ENCODE assay signal across 8 cellular contexts in genomic region chr17:75587718-75588545, GRCh38. TPM values are rescaled to one million over a fixed set of nuclear protein-coding genes. Genes with fewer than 3 reads are reported as not detected.
DNase-seq lines count a peak whose midpoint lies in the region; ATAC-seq, FAIRE-seq and TF ChIP-seq lines count a peak whose summit lies in the region.

Gene MYO15B (plus strand): TSS chr17:75587800. CDS start chr17:75588058, 258 bp downstream.

- peak; percentile 78 for DNase-seq in GM12891 (ENCODE audit: insufficient read length, low spot score)
- DNase-seq in NCI-H748 (lab: John Stamatoyannopoulos, UW; ENCODE audit: unreplicated experiment): peak; percentile 60
- peak; percentile 61 for DNase-seq in activated T-cell treated with anti-CD3 and anti-CD28 coated beads for 48 hours (ENCODE audit: low read depth)
- DNase-seq in esophagus muscularis mucosa (ENCODE audit: extremely low spot score): no peak
- peak; percentile 62 for DNase-seq in natural killer cell
- peak; percentile 79 for DNase-seq in stimulated activated naive CD8-positive, alpha-beta T cell treated with anti-CD3 and anti-CD28 coated beads, Interleukin-15, Interleukin-2, amounts not matched to agents 100 U/mL and 50 U/mL, for 24 hours
- no peak for DNase-seq in foreskin keratinocyte

- peak; percentile 15 to 43 (median 28) for TF ChIP-seq CTCF in esophagus muscularis mucosa (IDR thresholded peaks at IDR 0.05)
- TF ChIP-seq CTCF in natural killer cell (IDR thresholded peaks at IDR 0.05): peak; percentile 4
- no peak for TF ChIP-seq CTCF in foreskin keratinocyte (conservative IDR thresholded peaks at IDR 0.05)

- TF ChIP-seq EP300 in esophagus muscularis mucosa (IDR thresholded peaks at IDR 0.05): no peak

- H3K9me3 ChIP-seq in esophagus muscularis mucosa: no peaks in the 10 kb centered on the region

- H3K27ac ChIP-seq in esophagus muscularis mucosa (replicated peaks in 1 of 4) (peak within 1 kb of the TSS; percentile 86 to 95 (median 90)), foreskin keratinocyte (no peak within 1 kb of the TSS)

- ATAC-seq in natural killer cell: peak; percentile 52 to 65 (median 56)
- ATAC-seq in stimulated activated naive CD8-positive, alpha-beta T cell treated with anti-CD3 and anti-CD28 coated beads, Interleukin-15, Interleukin-2, amounts not matched to agents 100 U/mL and 50 U/mL, for 24 hours: peak; percentile 57
- no peak for ATAC-seq in HG03442 (IDR thresholded peaks at IDR 0.05; ENCODE audit: unreplicated experiment)
- ATAC-seq in foreskin keratinocyte: no peak

- H3K4me1 ChIP-seq in esophagus muscularis mucosa (peaks cover 15 to 37% (median 34%) of the 10 kb centered on the region in 4 donors), foreskin keratinocyte (no peaks in the 10 kb centered on the region)

- 9% methylated on average over 32 of the region's 76 CpGs for WGBS in esophagus muscularis mucosa

- H3K4me1 Mint-ChIP-seq in natural killer cell: peaks cover 7 to 25% of the 10 kb centered on the region in 2 donors

- peak within 1 kb of the TSS; percentile 89 for H3K4me3 Mint-ChIP-seq in natural killer cell

- no peaks in the 10 kb centered on the region for H3K27me3 Mint-ChIP-seq in natural killer cell (ENCODE audit: low read depth in 2 of 2)

- TF ChIP-seq POLR2A in GM12891 (IDR thresholded peaks at IDR 0.05; ENCODE audit: low read depth, low read length) (no peak), esophagus muscularis mucosa (IDR thresholded peaks at IDR 0.05; ENCODE audit: low read depth) (no peak)

- no peaks in the 10 kb centered on the region for H3K9me3 Mint-ChIP-seq in natural killer cell

- H3K27ac Mint-ChIP-seq in natural killer cell: peak within 1 kb of the TSS; percentile 54 to 80

- no peak for FAIRE-seq in GM12891 (lab: Jason Lieb, UNC)

- H3K36me3 ChIP-seq in esophagus muscularis mucosa: peaks cover 0 to 8% (median 0%) of the 10 kb centered on the region in 4 donors

- intact Hi-C loops in esophagus muscularis mucosa (cut with DNase I) (loop anchor here (2.0 to 10.0 kb wide), 3 partner anchors 44 to 263 kb away; partner anchors contain the start of gene SMIM5), natural killer cell (cut with micrococcal nuclease) (loop anchor here (1.0 to 5.0 kb wide), 3 partner anchors 51 to 162 kb away; partner anchors contain the start of genes CASKIN2 and TSEN54)

- H3K27me3 ChIP-seq in esophagus muscularis mucosa: peaks cover 0 to 11% (median 5%) of the 10 kb centered on the region in 4 donors
- H3K27me3 ChIP-seq in foreskin keratinocyte: peaks cover 48% of the 10 kb centered on the region

- H3K4me3 ChIP-seq in esophagus muscularis mucosa: peak within 1 kb of the TSS; percentile 62 to 79 (median 68)

- H3K36me3 Mint-ChIP-seq in natural killer cell: no peaks in the 10 kb centered on the region

TF ChIP-seq in GM12891, 5 proteins besides CTCF, POLR2A, EP300 and RAD21:
- TF ChIP-seq POLR2AphosphoS5 (IDR thresholded peaks at IDR 0.05; ENCODE audit: low read depth, low read length) (no peak), SPI1 (IDR thresholded peaks at IDR 0.05; ENCODE audit: low read depth, low read length) (0 out of 2 replicates have a peak, but pooled peaks have one; percentile 9)

RNA-seq across cellular contexts. Expression of gene MYO15B, which starts in this region (rescaled TPM):
- polyA plus RNA-seq in GM12891 (2012; ENCODE audit: low read depth, missing spikeins): 9.5 TPM
- total RNA-seq in esophagus muscularis mucosa (10 to 100 TPM; 34.5 to 61.9 (median 43.4) TPM), natural killer cell (100 to 1,000 TPM; 336 to 372 (median 339) TPM), foreskin keratinocyte (0.67 and 0.75 TPM in 2 replicates)
- polyA plus RNA-seq in foreskin keratinocyte: 0.23 and 1.00 TPM in 2 replicates

Comparison
In these comparisons a context has a peak if more than half of its experiments do, and no peak if none do; other contexts are left out.
1. RNA of gene MYO15B (total RNA-seq): 336 to 372 TPM in natural killer cell and 34.5 to 61.9 TPM in esophagus muscularis mucosa; 0.67 to 0.75 TPM in foreskin keratinocyte; every median in the first group is over 10 times any median in the second.
2. RNA of gene MYO15B (total RNA-seq): 336 to 372 TPM in natural killer cell; 34.5 to 61.9 TPM in esophagus muscularis mucosa; every median in the first group is over 4 times any median in the second.
3. DNase-seq: peak in GM12891 (single experiment), NCI-H748 (single experiment), activated T-cell treated with anti-CD3 and anti-CD28 coated beads for 48 hours (single experiment), natural killer cell (single experiment) and stimulated activated naive CD8-positive, alpha-beta T cell treated with anti-CD3 and anti-CD28 coated beads, Interleukin-15, Interleukin-2, amounts not matched to agents 100 U/mL and 50 U/mL, for 24 hours (single experiment); none in esophagus muscularis mucosa (single experiment) and foreskin keratinocyte (0 of 2).
4. ATAC-seq: peak in natural killer cell (3 of 3) and stimulated activated naive CD8-positive, alpha-beta T cell treated with anti-CD3 and anti-CD28 coated beads, Interleukin-15, Interleukin-2, amounts not matched to agents 100 U/mL and 50 U/mL, for 24 hours (single experiment); none in HG03442 (single experiment) and foreskin keratinocyte (single experiment).